Comparison of ENCODE assay signal across 8 cellular contexts in genomic region chr10:79292789-79293746, GRCh38. TPM values are rescaled to one million over a fixed set of nuclear protein-coding genes. Genes with fewer than 3 reads are reported as not detected.
A peak's percentile ranks its signal among the peaks of the same experiment; 100 is the strongest.
DNase-seq lines count a peak whose midpoint lies in the region; ATAC-seq and TF ChIP-seq lines count a peak whose summit lies in the region.

No MANE protein-coding gene starts in this region.

- no peak overlapping the region for H2AK5ac ChIP-seq in H9 (ENCODE audit: insufficient read length, low read length)

- H3K4me1 ChIP-seq in H9 (ENCODE audit: insufficient read depth, low read length) (no peaks in the 10 kb centered on the region), smooth muscle cell (ENCODE audit: low read depth) (no peaks in the 10 kb centered on the region)

- H3K4me3 Mint-ChIP-seq in H9 = no peak overlapping the region

- H3K23ac ChIP-seq in H9 (ENCODE audit: insufficient read length, low read depth, low read length) = no peak overlapping the region

- H2BK120ac ChIP-seq in H9 (ENCODE audit: low read depth, low read length, poor library complexity, severe bottlenecking) = no peak overlapping the region

- H3K4me1 Mint-ChIP-seq in H9 = no peaks in the 10 kb centered on the region

- H3K9me3 ChIP-seq in H9 (ENCODE audit: control insufficient read depth, low read depth, low read length) = no peaks in the 10 kb centered on the region
- no peaks in the 10 kb centered on the region for H3K9me3 ChIP-seq in smooth muscle cell (replicated peaks; ENCODE audit: low read depth)

- H4K20me1 ChIP-seq in H9 (ENCODE audit: control insufficient read depth, insufficient read depth, insufficient read length) (no peaks in the 10 kb centered on the region), smooth muscle cell (ENCODE audit: low read depth) (peaks cover 55% of the 10 kb centered on the region)

- no peak overlapping the region for H2BK15ac ChIP-seq in H9 (ENCODE audit: low read depth, low read length)

- DNase-seq in AG08396 (ENCODE audit: low spot score) (peak; percentile 68), H9 (peak; percentile 61), fibroblast of the aortic adventitia (ENCODE audit: low read depth) (no peak), smooth muscle cell (lab: John Stamatoyannopoulos, UW; ENCODE audit: unreplicated experiment) (no peak), SHP77 treated with DMSO at 0.1 percent for 48 hours (lab: John Stamatoyannopoulos, UW) (no peak)
- peak; percentile 33 for DNase-seq in activated CD4-positive, alpha-beta T cell treated with anti-CD3 and anti-CD28 coated beads, Interleukin-2, amount 50 U/mL, for 1 hour

- no peak overlapping the region for H3K27ac ChIP-seq in H9 (ENCODE audit: insufficient read length, low read depth, low read length)
- no peak overlapping the region for H3K27ac ChIP-seq in smooth muscle cell (ENCODE audit: low read depth)

- H3K4ac ChIP-seq in H9 (ENCODE audit: low read depth, low read length) = no peak overlapping the region

- no peak overlapping the region for H4K5ac ChIP-seq in H9 (ENCODE audit: insufficient read length, low read depth, low read length)

- no peak overlapping the region for H2BK5ac ChIP-seq in H9 (ENCODE audit: insufficient read length, low read length)

- peak overlapping the region in 1 of 3 experiments; percentile 49; a peak in 2 of 7 replicates for H3K27ac Mint-ChIP-seq in H9

- H3K36me3 ChIP-seq in smooth muscle cell (ENCODE audit: low read depth) = no peaks in the 10 kb centered on the region

- peaks cover 5% of the 10 kb centered on the region for H3F3A ChIP-seq in smooth muscle cell (ENCODE audit: low read depth)

- H3T11ph ChIP-seq in H9 (ENCODE audit: low read length) = no peak overlapping the region

- H3K18ac ChIP-seq in H9 (ENCODE audit: insufficient read length, low read depth, low read length) = no peak overlapping the region

- H3K27me3 Mint-ChIP-seq in H9 (ENCODE audit: low read depth) = no peaks in the 10 kb centered on the region

- ATAC-seq in HG02571 (IDR thresholded peaks at IDR 0.05; ENCODE audit: unreplicated experiment) (no peak), GM19324 (IDR thresholded peaks at IDR 0.05; ENCODE audit: low FRiP score, unreplicated experiment) (no peak)

- H2AFZ ChIP-seq in H9 (ENCODE audit: low read length) (no peak overlapping the region), smooth muscle cell (ENCODE audit: low read depth) (no peak overlapping the region)

- no peak overlapping the region for H3K14ac ChIP-seq in H9 (ENCODE audit: insufficient read depth, low read length)

- H3K4me2 ChIP-seq in H9 (ENCODE audit: insufficient read depth, insufficient read length, low read length) (no peak overlapping the region), smooth muscle cell (no peak overlapping the region)

- H3K36me3 Mint-ChIP-seq in H9 (ENCODE audit: insufficient read depth in 1 of 3, low read depth in 3 of 3) = peaks cover 4 to 49% (median 44%) of the 10 kb centered on the region in 3 experiments; a peak in 6 of 7 replicates

- TF ChIP-seq CTCF in H9 (conservative IDR thresholded peaks at IDR 0.05) = peak; percentile 68
- TF ChIP-seq CTCF in fibroblast of the aortic adventitia (IDR thresholded peaks at IDR 0.05; ENCODE audit: insufficient read depth, low read length) = peak; percentile 63
- TF ChIP-seq CTCF in smooth muscle cell (IDR thresholded peaks at IDR 0.05; ENCODE audit: borderline replicate concordance, insufficient read depth, poor library complexity, severe bottlenecking) = peak; percentile 37

- no peaks in the 10 kb centered on the region for H3K23me2 ChIP-seq in H9 (ENCODE audit: insufficient read length, low read depth, low read length, poor library complexity, severe bottlenecking)

- no peak overlapping the region for H2BK20ac ChIP-seq in H9 (ENCODE audit: low read depth, low read length, poor library complexity, severe bottlenecking)

- H3K27me3 ChIP-seq in H9 (ENCODE audit: insufficient read depth, low read length) = no peaks in the 10 kb centered on the region
- no peaks in the 10 kb centered on the region for H3K27me3 ChIP-seq in smooth muscle cell (ENCODE audit: low read depth)

- no peak overlapping the region for H3K56ac ChIP-seq in H9 (ENCODE audit: insufficient read length, low read depth, low read length)

- H4K91ac ChIP-seq in H9 (ENCODE audit: insufficient read length, low read depth, low read length) = no peak overlapping the region

- no peak overlapping the region for H4K8ac ChIP-seq in H9 (replicated peaks; ENCODE audit: insufficient read length, low read depth, low read length)

- H2BK12ac ChIP-seq in H9 (ENCODE audit: insufficient read length, low read depth, low read length) = no peak overlapping the region

- no CpG with 5 or more reads among the region's 24 CpGs for WGBS in H9 (ENCODE audit: extremely low coverage, insufficient read length, low lambda C conversion rate)
- 90% methylated on average over 17 of the region's 24 CpGs for WGBS in smooth muscle cell (ENCODE audit: low lambda C conversion rate)

- no peaks in the 10 kb centered on the region for H3K79me1 ChIP-seq in H9 (ENCODE audit: insufficient read depth, low read depth, low read length, poor library complexity, severe bottlenecking)

- no peaks in the 10 kb centered on the region for H3K79me2 ChIP-seq in H9 (ENCODE audit: insufficient read depth, low read length)
- H3K79me2 ChIP-seq in smooth muscle cell (ENCODE audit: low read depth) = no peaks in the 10 kb centered on the region

- H3K4me3 ChIP-seq in fibroblast of the aortic adventitia (ENCODE audit: low read depth, low read length) (no peak overlapping the region), smooth muscle cell (no peak overlapping the region)

- no peak overlapping the region for H3K9ac ChIP-seq in H9 (ENCODE audit: extremely low read depth, insufficient read length, low read length)
- H3K9ac ChIP-seq in smooth muscle cell (ENCODE audit: low read depth) = no peak overlapping the region

- H3K9me3 Mint-ChIP-seq in H9 = no peaks in the 10 kb centered on the region

RNA-seq across cellular contexts. Expression of gene PPIF, which starts 54.2 kb away (rescaled TPM):
- total RNA-seq in H9 (2021) = 79.7 and 80.4 TPM in 2 replicates
- 29.6 and 36.1 TPM in 2 replicates for total RNA-seq in fibroblast of the aortic adventitia (ENCODE audit: low replicate concordance)
- 24.3 and 28.5 TPM in 2 replicates for total RNA-seq in smooth muscle cell
- polyA plus RNA-seq in smooth muscle cell = 29.7 and 35.2 TPM in 2 replicates

Comparison
In these comparisons a context has a peak if more than half of its experiments do, and no peak if none do; other contexts are left out.
1. DNase-seq: peak in AG08396 (single experiment), H9 (single experiment) and activated CD4-positive, alpha-beta T cell treated with anti-CD3 and anti-CD28 coated beads, Interleukin-2, amount 50 U/mL, for 1 hour (single experiment); none in fibroblast of the aortic adventitia (single experiment), smooth muscle cell (single experiment) and SHP77 treated with DMSO at 0.1 percent for 48 hours (single experiment).
2. Peak in every context shown above with its lines, with median percentiles within 50 percentile points of each other: CTCF ChIP-seq.